Comparison of ENCODE assay signal across 1 cellular context in genomic region chr10:13615650-13616049, GRCh38.
A peak's percentile ranks its signal among the peaks of the same experiment; 100 is the strongest.
TF ChIP-seq lines count a peak whose summit lies in the region.

No MANE protein-coding gene starts in this region.

TF ChIP-seq in H1, 55 proteins besides CTCF, POLR2A, EP300 and RAD21:
- TF ChIP-seq SP2 (IDR thresholded peaks at IDR 0.05; ENCODE audit: low read length) (no peak), JUN (IDR thresholded peaks at IDR 0.05; ENCODE audit: low read depth, low read length) (peak; percentile 94), ATF2 (IDR thresholded peaks at IDR 0.05; ENCODE audit: low read length) (peak; percentile 89), ZNF274 (IDR thresholded peaks at IDR 0.05; ENCODE audit: borderline replicate concordance, extremely low read depth, low read length) (no peak), SIX5 (IDR thresholded peaks at IDR 0.05; ENCODE audit: low read depth, low read length) (no peak), BRCA1 (IDR thresholded peaks at IDR 0.05; ENCODE audit: low read depth, low read length) (no peak), JUND (IDR thresholded peaks at IDR 0.05; ENCODE audit: low read length) (peak; percentile 90), TEAD4 (IDR thresholded peaks at IDR 0.05; ENCODE audit: low read depth, low read length) (no peak; the same call in 1 of the 2 replicates), MAFK (IDR thresholded peaks at IDR 0.05; ENCODE audit: low read depth, low read length) (no peak)
